Comparison of ENCODE assay signal across 8 cellular contexts in the genomic region with DNA sequence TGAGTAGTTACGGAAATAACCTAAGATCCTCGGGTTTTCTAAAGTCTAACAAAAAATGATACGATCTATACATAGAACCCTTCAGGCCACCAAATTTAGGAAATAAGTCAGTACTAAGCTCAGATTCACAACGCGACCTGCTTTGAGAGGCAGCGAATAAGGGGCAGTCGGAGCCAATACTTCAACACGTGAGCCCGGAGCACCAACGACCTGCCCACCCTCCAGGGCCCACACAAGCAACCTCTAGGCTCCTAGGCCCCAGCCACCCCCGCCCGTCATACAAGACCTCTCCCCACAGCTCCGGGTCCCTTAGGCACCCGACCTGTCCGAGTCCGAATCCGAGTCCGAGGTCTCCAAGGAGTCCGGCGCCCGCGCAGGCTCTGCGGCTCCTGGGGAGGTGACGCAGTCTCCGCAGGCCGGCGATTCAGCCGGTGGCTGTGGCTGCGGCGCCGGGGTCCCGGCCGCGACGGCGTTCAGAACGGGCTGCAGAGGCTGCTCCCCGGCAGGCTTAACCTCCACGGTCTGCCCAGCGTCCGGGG. TPM values are rescaled to one million over a fixed set of nuclear protein-coding genes. Genes with fewer than 3 reads are reported as not detected.
A peak's percentile ranks its signal among the peaks of the same experiment; 100 is the strongest.
DNase-seq lines count a peak whose midpoint lies in the region; ATAC-seq and TF ChIP-seq lines count a peak whose summit lies in the region.

No MANE protein-coding gene starts in this region.

- DNase-seq in DMS79 treated with DMSO at 0.1 percent for 48 hours (lab: John Stamatoyannopoulos, UW) = peak; percentile 18
- DNase-seq in DMS79 (lab: John Stamatoyannopoulos, UW) = no peak
- DNase-seq in NCI-H2171 (lab: John Stamatoyannopoulos, UW) = peak; percentile 0
- peak; percentile 73 for DNase-seq in activated CD8-positive, alpha-beta T cell treated with anti-CD3 and anti-CD28 coated beads for 36 hours
- peak; percentile 40 to 54 (median 44) for DNase-seq in effector memory CD8-positive, alpha-beta T cell
- peak; percentile 33 for DNase-seq in stimulated activated CD8-positive, alpha-beta memory T cell treated with anti-CD3 and anti-CD28 coated beads, Interleukin-15, amount 100 ng/mL, for 48 hours (ENCODE audit: low read depth in 2 of 2)

- peaks cover 42% of the 10 kb centered on the region for H3K4me1 Mint-ChIP-seq in activated CD8-positive, alpha-beta T cell treated with anti-CD3 and anti-CD28 coated beads for 36 hours (ENCODE audit: low read depth)
- peaks cover 32 to 33% of the 10 kb centered on the region in 2 donors for H3K4me1 Mint-ChIP-seq in effector memory CD8-positive, alpha-beta T cell (ENCODE audit: low read depth in 2 of 2)

- peaks cover 3% of the 10 kb centered on the region for H3K4me1 ChIP-seq in mesodermal cell (ENCODE audit: control insufficient read depth, insufficient read depth, low read length, poor library complexity, severe bottlenecking)

- CTCF ChIA-PET in activated CD8-positive, alpha-beta T cell treated with anti-CD3 and anti-CD28 coated beads for 36 hours (lab: Charles Lee) = no interaction called here

- peak overlapping the region; percentile 94 for H3K27ac Mint-ChIP-seq in activated CD8-positive, alpha-beta T cell treated with anti-CD3 and anti-CD28 coated beads for 36 hours
- peak overlapping the region; percentile 99 for H3K27ac Mint-ChIP-seq in effector memory CD8-positive, alpha-beta T cell

- H3K27ac ChIP-seq in mesodermal cell (ENCODE audit: low read depth, low read length, severe bottlenecking) = peak overlapping the region; percentile 83

- H3K9me3 Mint-ChIP-seq in activated CD8-positive, alpha-beta T cell treated with anti-CD3 and anti-CD28 coated beads for 36 hours = no peaks in the 10 kb centered on the region
- H3K9me3 Mint-ChIP-seq in effector memory CD8-positive, alpha-beta T cell = no peaks in the 10 kb centered on the region

- no peaks in the 10 kb centered on the region for H3K27me3 Mint-ChIP-seq in activated CD8-positive, alpha-beta T cell treated with anti-CD3 and anti-CD28 coated beads for 36 hours
- no peaks in the 10 kb centered on the region for H3K27me3 Mint-ChIP-seq in effector memory CD8-positive, alpha-beta T cell

- no peak for TF ChIP-seq CTCF in activated CD8-positive, alpha-beta T cell treated with anti-CD3 and anti-CD28 coated beads for 36 hours (IDR thresholded peaks at IDR 0.05)

- peak overlapping the region; percentile 75 for H3K4me3 ChIP-seq in mesodermal cell (ENCODE audit: extremely low read depth, insufficient read depth, low read length, poor library complexity, severe bottlenecking)

- 0% methylated on average over 19 to 33 of the region's 41 CpGs for WGBS in mesodermal cell (ENCODE audit: insufficient coverage in 2 of 2), 2 experiments

- peak; percentile 55 for ATAC-seq in HG02610 (IDR thresholded peaks at IDR 0.05; ENCODE audit: unreplicated experiment)
- ATAC-seq in activated CD8-positive, alpha-beta T cell treated with anti-CD3 and anti-CD28 coated beads for 36 hours = peak; percentile 63
- peak; percentile 62 for ATAC-seq in effector memory CD8-positive, alpha-beta T cell (replicated peaks)

- peaks cover 41% of the 10 kb centered on the region for H3K36me3 Mint-ChIP-seq in activated CD8-positive, alpha-beta T cell treated with anti-CD3 and anti-CD28 coated beads for 36 hours (ENCODE audit: low read depth)
- peaks cover 34% of the 10 kb centered on the region for H3K36me3 Mint-ChIP-seq in effector memory CD8-positive, alpha-beta T cell (ENCODE audit: insufficient read depth)

- H3K36me3 ChIP-seq in mesodermal cell (ENCODE audit: control insufficient read depth, insufficient read depth, low read length) = peaks cover 18% of the 10 kb centered on the region

- no peaks in the 10 kb centered on the region for H3K9me3 ChIP-seq in mesodermal cell (ENCODE audit: control insufficient read depth, low read length)

- H3K4me3 Mint-ChIP-seq in activated CD8-positive, alpha-beta T cell treated with anti-CD3 and anti-CD28 coated beads for 36 hours = peak overlapping the region; percentile 81
- peak overlapping the region; percentile 92 for H3K4me3 Mint-ChIP-seq in effector memory CD8-positive, alpha-beta T cell

- intact Hi-C loops in activated CD8-positive, alpha-beta T cell treated with anti-CD3 and anti-CD28 coated beads for 36 hours (cut with micrococcal nuclease) = loop anchor here (5.0 kb wide), 1 partner anchor 331 kb away; no protein-coding TSS in a partner anchor

- POLR2A ChIA-PET in activated CD8-positive, alpha-beta T cell treated with anti-CD3 and anti-CD28 coated beads for 36 hours (lab: Charles Lee) = interaction anchor here (0.9 to 2.3 kb wide), 5 partner anchors 9 to 328 kb away, joined by 3 to 7 read pairs (median 4); partner anchors contain the start of gene TMA16

RNA-seq across cellular contexts. Expression of gene NAF1, which starts 0.6 kb away (rescaled TPM):
- 10 to 100 TPM; 28.6 to 29.1 TPM for total RNA-seq in activated CD8-positive, alpha-beta T cell treated with anti-CD3 and anti-CD28 coated beads for 36 hours
- polyA plus RNA-seq in mesodermal cell (2013, experiment 1 of 2) = 19.2 TPM
- polyA plus RNA-seq in mesodermal cell (2013, experiment 2 of 2) = 21.2 TPM
